In genomic region chr14:75280831-75281690, GRCh38 we compare ENCODE assay signal across 9 cellular contexts. TPM values are rescaled to one million over a fixed set of nuclear protein-coding genes. Genes with fewer than 3 reads are reported as not detected.
DNase-seq lines count a peak whose midpoint lies in the region; ATAC-seq and TF ChIP-seq lines count a peak whose summit lies in the region.
"Had no signal": no experiment of that assay in that cellular context is flagged by ENCODE, and none has a peak within 500 bp of the region (broad histone marks: within the 10 kb centered on the region; RNA-seq: fewer than 3 reads in every experiment).

No MANE protein-coding gene starts in this region.

- peak overlapping the region; percentile 95 to 100 for H3K4me3 Mint-ChIP-seq in CD14-positive monocyte
- H3K4me3 Mint-ChIP-seq in endodermal cell: peak overlapping the region; percentile 81
- peak overlapping the region; percentile 93 for H3K4me3 Mint-ChIP-seq in natural killer cell

- H3K27me3 Mint-ChIP-seq in CD14-positive monocyte (ENCODE audit: low read depth in 3 of 3) (peaks cover 0 to 41% (median 7%) of the 10 kb centered on the region in 3 donors), endodermal cell (ENCODE audit: insufficient read depth) (peaks cover 25% of the 10 kb centered on the region), natural killer cell (ENCODE audit: low read depth in 2 of 2) (peaks cover 20 to 36% of the 10 kb centered on the region in 2 donors)

- no peaks in the 10 kb centered on the region for H3K9me3 ChIP-seq in endodermal cell (ENCODE audit: control insufficient read depth, low read length)

- H3K27ac Mint-ChIP-seq in CD14-positive monocyte (peak overlapping the region; percentile 98 to 100 (median 99)), endodermal cell (no peak overlapping the region), natural killer cell (peak overlapping the region; percentile 93 to 95)

- peaks cover 8% of the 10 kb centered on the region for H3K4me1 ChIP-seq in endodermal cell (ENCODE audit: control insufficient read depth, insufficient read depth, low read length)

- peaks cover under 1% of the 10 kb centered on the region for H3K27me3 ChIP-seq in endodermal cell (ENCODE audit: control insufficient read depth, insufficient read depth, low read length, poor library complexity, severe bottlenecking)

- 87 to 90% methylated on average over 9 to 17 of the region's 17 CpGs for WGBS in endodermal cell (ENCODE audit: insufficient coverage in 1 of 2, insufficient read length in 1 of 2), 2 experiments

- H3K36me3 ChIP-seq in endodermal cell (ENCODE audit: control insufficient read depth, insufficient read depth, low read length): no peaks in the 10 kb centered on the region

- TF ChIP-seq CTCF in CD14-positive monocyte (IDR thresholded peaks at IDR 0.05) (no peak), endodermal cell (conservative IDR thresholded peaks at IDR 0.05) (no peak), natural killer cell (IDR thresholded peaks at IDR 0.05) (no peak), GM13976 (IDR thresholded peaks at IDR 0.05; ENCODE audit: borderline replicate concordance, control extremely low read depth, extremely low read depth, insufficient read depth, missing control alignments) (no peak)

- peak overlapping the region; percentile 3 for H3K9ac ChIP-seq in endodermal cell (ENCODE audit: extremely low read depth, low read length, poor library complexity, severe bottlenecking)
- H3K9ac ChIP-seq: KMS-11 had no signal

- H3K36me3 Mint-ChIP-seq in CD14-positive monocyte (peaks cover 41 to 47% of the 10 kb centered on the region in 2 donors), endodermal cell (ENCODE audit: low read depth) (peaks cover 15% of the 10 kb centered on the region), natural killer cell (peaks cover 7% of the 10 kb centered on the region)

- intact Hi-C loops in CD14-positive monocyte (cut with micrococcal nuclease) (loop anchor here in 1 of 2 donors (5.0 kb wide), 1 partner anchor 149 kb away; no protein-coding TSS in a partner anchor), natural killer cell (cut with micrococcal nuclease) (no loop called here)

- H3K9me3 Mint-ChIP-seq in CD14-positive monocyte (peaks cover 15 to 31% (median 26%) of the 10 kb centered on the region in 7 donors), endodermal cell (no peaks in the 10 kb centered on the region), natural killer cell (no peaks in the 10 kb centered on the region)

- in situ Hi-C loops in GM13976 (cut with MboI; ENCODE audit: low sequenced_read_pairs, unreplicated experiment): no loop called here
- in situ Hi-C loops in G401 (cut with HindIII; ENCODE audit: low sequenced_read_pairs): no loop called here

- DNase-seq in CD14-positive monocyte (ENCODE audit: low spot score) (no peak), endodermal cell (peak; percentile 60), natural killer cell (peak; percentile 51), GM13976 (ENCODE audit: low spot score) (no peak), G401 (ENCODE audit: low spot score) (no peak), OCI-M2 (lab: John Stamatoyannopoulos, UW; ENCODE audit: unreplicated experiment) (no peak)

- H3K4me1 Mint-ChIP-seq in CD14-positive monocyte (peaks cover 60% of the 10 kb centered on the region), endodermal cell (peaks cover 30% of the 10 kb centered on the region), natural killer cell (peaks cover 43 to 59% of the 10 kb centered on the region in 2 donors)

- ATAC-seq in SK-N-SH treated with all-trans-retinoic acid at 6 μM for 48 hours (no peak), natural killer cell (no peak), HG03354 (IDR thresholded peaks at IDR 0.05; ENCODE audit: poor library complexity, severe bottlenecking, unreplicated experiment) (no peak)

- no peak overlapping the region for H3K4me3 ChIP-seq in endodermal cell (ENCODE audit: low read length)

- no peak overlapping the region for H3K27ac ChIP-seq in endodermal cell (ENCODE audit: low read depth, low read length)
- H3K27ac ChIP-seq: KMS-11 had no signal

TF ChIP-seq in SK-N-SH treated with all-trans-retinoic acid at 6 μM for 48 hours, 23 proteins besides CTCF, POLR2A, EP300 and RAD21:
- no peak for TF ChIP-seq TSHZ2 (CRISPR knock-in tag; IDR thresholded peaks at IDR 0.05)
- TF ChIP-seq CSRNP3 (CRISPR knock-in tag; IDR thresholded peaks at IDR 0.05): 0 out of 2 replicates have a peak, but pooled peaks have one; percentile 9
TF ChIP-seq in SK-N-SH treated with all-trans-retinoic acid at 6 μM for 48 hours: peak in this region for 1.

RNA-seq across cellular contexts. Expression of gene FOS, which starts 2.4 kb away (rescaled TPM):
- polyA plus RNA-seq in CD14-positive monocyte: 1,000 to 10,000 TPM; 4,403 to 4,841 TPM
- 10 to 100 TPM; 10.3 to 14.0 TPM for total RNA-seq in endodermal cell
- 7.9 TPM for polyA plus RNA-seq in endodermal cell (2013, experiment 1 of 2)
- 23.5 TPM for polyA plus RNA-seq in endodermal cell (2013, experiment 2 of 2)
- total RNA-seq in natural killer cell: 1,000 to 10,000 TPM; 2,527 to 3,257 (median 3,104) TPM
- total RNA-seq in G401 (2014; rRNA removed; shearing (Covaris generic)): 29.8 and 41.0 TPM in 2 replicates

Comparison
In these comparisons a context has a peak if more than half of its experiments do, and no peak if none do; other contexts are left out.
1. DNase-seq: peak in endodermal cell (single experiment) and natural killer cell (single experiment); none in CD14-positive monocyte (single experiment), GM13976 (single experiment), G401 (single experiment) and OCI-M2 (single experiment).
2. RNA of gene FOS, which starts 2.4 kb away (total RNA-seq): 2,527 to 3,257 TPM in natural killer cell; 29.8 to 41.0 TPM in G401 and 10.3 to 14.0 TPM in endodermal cell; every median in the first group is over 10 times any median in the second.
3. Peak in every context shown above with its lines, with median percentiles within 50 percentile points of each other: H3K4me3 Mint-ChIP-seq.